ENCODE assay signal across 20 cellular contexts in genomic region chr14:90556666-90557450, GRCh38.
DNase-seq lines count a peak whose midpoint lies in the region; TF ChIP-seq lines count a peak whose summit lies in the region.
"Had no signal": no experiment of that assay in that cellular context is flagged by ENCODE, and none has a peak within 500 bp of the region (broad histone marks: within the 10 kb centered on the region; RNA-seq: fewer than 3 reads in every experiment).

No MANE protein-coding gene starts in this region.

- DNase-seq in caudate nucleus (lab: John Stamatoyannopoulos, UW), result no peak
- DNase-seq in kidney epithelial cell (ENCODE audit: low read depth), result no peak
- no peak for DNase-seq in smooth muscle cell (lab: John Stamatoyannopoulos, UW; ENCODE audit: unreplicated experiment)
- no peak for DNase-seq in colonic mucosa
- DNase-seq in stimulated activated CD4-positive, alpha-beta T cell treated with anti-CD3 and anti-CD28 coated beads, Interleukin-4, amount 100 ng/mL, for 24 hours, result no peak
- no peak for DNase-seq in HuH-7 (ENCODE audit: low spot score)
- no peak for DNase-seq in BE2C
- DNase-seq: activated CD4-positive, alpha-beta T cell treated with anti-CD3 and anti-CD28 coated beads, Interleukin-2, amount 50 U/mL, for 1 hour; activated naive CD4-positive, alpha-beta T cell; foreskin melanocyte; KG1; naive thymus-derived CD4-positive, alpha-beta T cell; NCI-H1092; NCI-H2029 treated with DMSO at 0.1 percent for 48 hours; stimulated activated naive CD4-positive, alpha-beta T cell; T-cell had no signal

- H4K20me1 ChIP-seq in smooth muscle cell (ENCODE audit: low read depth), result no peaks in the 10 kb centered on the region

- no peaks in the 10 kb centered on the region for H3K79me2 ChIP-seq in smooth muscle cell (ENCODE audit: low read depth)

- no peaks in the 10 kb centered on the region for H3K4me1 ChIP-seq in HEK293 (ENCODE audit: control insufficient read depth, insufficient read depth, low read length)
- H3K4me1 ChIP-seq in smooth muscle cell (ENCODE audit: low read depth), result peaks cover 13% of the 10 kb centered on the region
- no peaks in the 10 kb centered on the region for H3K4me1 ChIP-seq in colonic mucosa
- peaks cover 15% of the 10 kb centered on the region for H3K4me1 ChIP-seq in BE2C

- H3K9me3 ChIP-seq in HEK293 (ENCODE audit: control insufficient read depth, insufficient read depth, low read depth, low read length), result no peaks in the 10 kb centered on the region
- H3K9me3 ChIP-seq in smooth muscle cell (replicated peaks; ENCODE audit: low read depth), result no peaks in the 10 kb centered on the region
- no peaks in the 10 kb centered on the region for H3K9me3 ChIP-seq in colonic mucosa
- no peaks in the 10 kb centered on the region for H3K9me3 ChIP-seq in BE2C
- H3K9me3 ChIP-seq: prostate gland had no signal

- no peaks in the 10 kb centered on the region for H3F3A ChIP-seq in smooth muscle cell (ENCODE audit: low read depth)

- intact Hi-C loops in colonic mucosa (cut with DNase I), result no loop called here

- WGBS in smooth muscle cell (ENCODE audit: low lambda C conversion rate), result 97% methylated on average over 12 of the region's 12 CpGs

- H3K27ac ChIP-seq in HEK293 (ENCODE audit: extremely low read depth, low read depth, low read length), result no peak overlapping the region
- H3K27ac ChIP-seq in caudate nucleus (ENCODE audit: low read depth, low read length), result peak overlapping the region; percentile 94
- H3K27ac ChIP-seq in smooth muscle cell (ENCODE audit: low read depth), result no peak overlapping the region
- H3K27ac ChIP-seq in colonic mucosa, result no peak overlapping the region
- H3K27ac ChIP-seq: epithelial cell of prostate, prostate gland had no signal

- CTCF ChIA-PET in HEK293 (lab: Yijun Ruan, JAX), result no interaction called here

- H3K4me3 ChIP-seq in HEK293 (ENCODE audit: low read depth, low read length) (no peak overlapping the region), kidney epithelial cell (ENCODE audit: low read depth, low read length) (no peak overlapping the region), smooth muscle cell (no peak overlapping the region), colonic mucosa (no peak overlapping the region), BE2C (ENCODE audit: low read depth, low read length) (no peak overlapping the region; the same call in 1 of the 2 replicates)
- H3K4me3 ChIP-seq: lung, prostate gland had no signal

- peak overlapping the region; percentile 75 for H3K4me2 ChIP-seq in smooth muscle cell

- no peak overlapping the region for H2AFZ ChIP-seq in smooth muscle cell (ENCODE audit: low read depth)

- TF ChIP-seq CTCF in HEK293 (tag by site-specific recombination; IDR thresholded peaks at IDR 0.05) (no peak), kidney epithelial cell (IDR thresholded peaks at IDR 0.05; ENCODE audit: insufficient read depth, low read length, poor library complexity, severe bottlenecking) (peak; percentile 4), smooth muscle cell (IDR thresholded peaks at IDR 0.05; ENCODE audit: borderline replicate concordance, insufficient read depth, poor library complexity, severe bottlenecking) (no peak), colonic mucosa (IDR thresholded peaks at IDR 0.05) (no peak), BE2C (IDR thresholded peaks at IDR 0.05; ENCODE audit: low read depth, low read length) (no peak)

- H3K36me3 ChIP-seq in HEK293 (ENCODE audit: control insufficient read depth in 2 of 2, insufficient read depth in 1 of 2, low read length in 2 of 2) (no peaks in the 10 kb centered on the region), kidney epithelial cell (ENCODE audit: control insufficient read depth, insufficient read depth, low read length) (no peaks in the 10 kb centered on the region), smooth muscle cell (ENCODE audit: low read depth) (no peaks in the 10 kb centered on the region), colonic mucosa (no peaks in the 10 kb centered on the region), BE2C (no peaks in the 10 kb centered on the region)
- H3K36me3 ChIP-seq: prostate gland had no signal

- no peak overlapping the region for H3K9ac ChIP-seq in smooth muscle cell (ENCODE audit: low read depth)
- H3K9ac ChIP-seq in colonic mucosa (ENCODE audit: low read depth in 2 of 2, low read length in 2 of 2), result no peak overlapping the region

- POLR2A ChIA-PET in HEK293 (lab: Yijun Ruan, JAX), result no interaction called here

- no peaks in the 10 kb centered on the region for H3K27me3 ChIP-seq in kidney epithelial cell (ENCODE audit: control insufficient read depth, insufficient read depth, low read length)
- no peaks in the 10 kb centered on the region for H3K27me3 ChIP-seq in smooth muscle cell (ENCODE audit: low read depth)
- H3K27me3 ChIP-seq in colonic mucosa, result no peaks in the 10 kb centered on the region
- no peaks in the 10 kb centered on the region for H3K27me3 ChIP-seq in BE2C

TF ChIP-seq in HEK293, 187 proteins besides CTCF, POLR2A, EP300 and RAD21:
- TF ChIP-seq INSM2 (tag by site-specific recombination; IDR thresholded peaks at IDR 0.05) (no peak), ZNF585B (tag by site-specific recombination; IDR thresholded peaks at IDR 0.05) (0 out of 2 replicates have a peak, but pooled peaks have one; percentile 12)
TF ChIP-seq in HEK293: peak in this region for 1.
